In the genomic region with DNA sequence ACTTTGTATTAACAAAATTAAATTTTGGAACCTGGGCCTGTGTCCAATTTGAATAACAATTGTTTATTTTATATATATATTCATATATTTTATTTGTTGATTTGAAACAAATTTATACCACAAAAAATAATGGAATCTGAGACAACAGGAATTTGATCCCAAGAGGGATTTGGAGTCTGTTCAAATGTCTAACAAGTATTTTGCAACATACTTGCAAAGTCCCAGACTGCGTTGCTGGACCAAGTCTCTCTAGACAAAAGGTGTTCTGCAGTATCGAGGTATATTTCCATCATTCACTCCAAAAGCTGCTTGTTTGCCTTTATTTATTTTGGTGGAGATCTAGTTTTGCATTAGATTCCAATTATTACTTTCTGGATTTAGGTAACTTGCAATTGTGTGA, we compare ENCODE assay signal across 17 cellular contexts.
DNase-seq lines count a peak whose midpoint lies in the region; ATAC-seq and TF ChIP-seq lines count a peak whose summit lies in the region.
"Had no signal": no experiment of that assay in that cellular context is flagged by ENCODE, and none has a peak within 500 bp of the region (broad histone marks: within the 10 kb centered on the region; RNA-seq: fewer than 3 reads in every experiment).

No MANE protein-coding gene starts in this region.

- ATAC-seq in left ventricle myocardium superior (peak; percentile 44), heart right ventricle (no peak), left lobe of liver (peak; percentile 31)

- H3K9me3 Mint-ChIP-seq in T-helper 2 cell treated with Interferon-gamma antibody and Interleukin-4, amounts not matched to agents 5 μg/mL and 100 μg/mL, for 36 hours, result no peaks in the 10 kb centered on the region
- H3K9me3 Mint-ChIP-seq: H9 had no signal

- 71 to 80% methylated on average over 2 of the region's 2 CpGs for WGBS in heart right ventricle, 2 donors

- intact Hi-C loops in left ventricle myocardium superior (cut with micrococcal nuclease), result no loop called here
- intact Hi-C loops in heart right ventricle (cut with DNase I), result no loop called here

- no peaks in the 10 kb centered on the region for H3K9me3 ChIP-seq in heart right ventricle

- H3K4me3 ChIP-seq in heart right ventricle, result no peak overlapping the region

- no peaks in the 10 kb centered on the region for H3K27me3 Mint-ChIP-seq in T-helper 2 cell treated with Interferon-gamma antibody and Interleukin-4, amounts not matched to agents 5 μg/mL and 100 μg/mL, for 36 hours (ENCODE audit: low read depth)
- H3K27me3 Mint-ChIP-seq: B cell; CD4-positive, alpha-beta memory T cell had no signal

- DNase-seq in left ventricle myocardium superior, result no peak
- no peak for DNase-seq in heart right ventricle
- DNase-seq in fibroblast of gingiva (ENCODE audit: low read depth), result peak; percentile 66
- no peak for DNase-seq in left lobe of liver (ENCODE audit: low spot score)
- no peak for DNase-seq in T-helper 2 cell treated with Interferon-gamma antibody and Interleukin-4, amounts not matched to agents 5 μg/mL and 100 μg/mL, for 36 hours (ENCODE audit: low spot score)
- DNase-seq in NCI-H1092 treated with DMSO at 0.1 percent for 48 hours (lab: John Stamatoyannopoulos, UW), result no peak
- no peak for DNase-seq in DMS 273 (lab: John Stamatoyannopoulos, UW; ENCODE audit: unreplicated experiment)
- DNase-seq: ACHN; CD4-positive, alpha-beta memory T cell; DMS153; DMS79 treated with DMSO at 0.1 percent for 48 hours; EL; GOT3; H9; IMR-90 had no signal

- no peaks in the 10 kb centered on the region for H3K36me3 ChIP-seq in heart right ventricle

- no peaks in the 10 kb centered on the region for H3K27me3 ChIP-seq in heart right ventricle

- no peak for TF ChIP-seq CTCF in heart right ventricle (IDR thresholded peaks at IDR 0.05)

- H3K4me1 Mint-ChIP-seq in T-helper 2 cell treated with Interferon-gamma antibody and Interleukin-4, amounts not matched to agents 5 μg/mL and 100 μg/mL, for 36 hours (ENCODE audit: low read depth), result no peaks in the 10 kb centered on the region
- H3K4me1 Mint-ChIP-seq: B cell; CD4-positive, alpha-beta memory T cell had no signal

- H3K27ac Mint-ChIP-seq in T-helper 2 cell treated with Interferon-gamma antibody and Interleukin-4, amounts not matched to agents 5 μg/mL and 100 μg/mL, for 36 hours, result no peak overlapping the region
- H3K27ac Mint-ChIP-seq: B cell; CD4-positive, alpha-beta memory T cell; H9 had no signal

- no peaks in the 10 kb centered on the region for H3K36me3 Mint-ChIP-seq in T-helper 2 cell treated with Interferon-gamma antibody and Interleukin-4, amounts not matched to agents 5 μg/mL and 100 μg/mL, for 36 hours (ENCODE audit: low read depth)
- H3K36me3 Mint-ChIP-seq: CD4-positive, alpha-beta memory T cell had no signal

- H3K4me3 Mint-ChIP-seq in T-helper 2 cell treated with Interferon-gamma antibody and Interleukin-4, amounts not matched to agents 5 μg/mL and 100 μg/mL, for 36 hours, result no peak overlapping the region
- H3K4me3 Mint-ChIP-seq: B cell; CD4-positive, alpha-beta memory T cell; H9 had no signal

- H3K4me1 ChIP-seq in heart right ventricle, result peaks cover 0 to 4% (median 0%) of the 10 kb centered on the region in 9 donors

- H3K27ac ChIP-seq in heart right ventricle, result no peak overlapping the region
- H3K27ac ChIP-seq: C4-2B had no signal

Comparison
In these comparisons a context has a peak if more than half of its experiments do, and no peak if none do; other contexts are left out.
1. ATAC-seq: peak in left ventricle myocardium superior (single experiment) and left lobe of liver (single experiment); none in heart right ventricle (0 of 8).